Comparison of ENCODE assay signal across 29 cellular contexts in the genomic region with DNA sequence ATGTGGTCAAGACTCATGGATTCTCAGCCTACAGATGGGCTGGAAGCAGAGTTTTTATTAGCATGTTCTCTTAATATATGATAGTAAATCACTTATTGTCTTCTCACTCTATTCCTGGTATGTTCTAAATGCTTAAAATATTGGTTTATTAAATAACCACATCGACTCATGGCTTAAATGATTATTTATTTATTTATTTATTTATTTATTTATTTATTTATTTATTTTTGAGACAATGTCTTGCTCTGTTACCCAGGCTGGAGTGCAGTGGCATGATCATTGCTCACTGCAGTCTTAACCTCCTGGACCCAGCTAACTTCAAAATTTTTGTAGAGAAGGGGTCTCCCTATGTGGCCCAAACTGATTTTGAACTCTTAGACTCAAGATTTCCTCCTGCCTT.
"Had no signal": no experiment of that assay in that cellular context is flagged by ENCODE, and none has a peak within 500 bp of the region (broad histone marks: within the 10 kb centered on the region; RNA-seq: fewer than 3 reads in every experiment).

No MANE protein-coding gene starts in this region.

- H3K4me1 Mint-ChIP-seq: endodermal cell had no signal

- FAIRE-seq: endometrium, endothelial cell of umbilical vein, frontal cortex had no signal

- H3K4me1 ChIP-seq: colonic mucosa, esophagus muscularis mucosa, esophagus squamous epithelium, foreskin keratinocyte, gastroesophageal sphincter, heart left ventricle, heart right ventricle had no signal

- H3K27me3 Mint-ChIP-seq: dendritic cell treated with granulocyte-macrophage colony-stimulating factor and Interleukin-4, amounts not matched to agents 40 ng/mL and 50 ng/mL, for 4 days; effector memory CD8-positive, alpha-beta T cell had no signal

- DNase-seq: colonic mucosa; cortex of kidney; dermis blood vessel endothelial cell; dorsolateral prefrontal cortex; effector CD4-positive, alpha-beta T cell; effector CD8-positive, alpha-beta T cell; effector memory CD4-positive, alpha-beta T cell; effector memory CD8-positive, alpha-beta T cell; endodermal cell; erythroblast; esophagus squamous epithelium; foreskin fibroblast; foreskin keratinocyte; foreskin melanocyte; glutamatergic neuron; head of caudate nucleus; heart left ventricle; heart right ventricle; hippocampal formation had no signal

- H3K4me2 ChIP-seq: hepatocyte had no signal

- H3K27me3 ChIP-seq: colonic mucosa, esophagus muscularis mucosa, esophagus squamous epithelium, heart left ventricle, hepatocyte had no signal

- H3K4me3 Mint-ChIP-seq: dendritic cell treated with granulocyte-macrophage colony-stimulating factor and Interleukin-4, amounts not matched to agents 40 ng/mL and 50 ng/mL, for 4 days; effector memory CD8-positive, alpha-beta T cell; endodermal cell had no signal

- H3K27ac Mint-ChIP-seq: dendritic cell treated with granulocyte-macrophage colony-stimulating factor and Interleukin-4, amounts not matched to agents 40 ng/mL and 50 ng/mL, for 4 days; effector memory CD8-positive, alpha-beta T cell; endodermal cell had no signal

- H3K9me3 ChIP-seq: colonic mucosa, esophagus muscularis mucosa, esophagus squamous epithelium, gastroesophageal sphincter, heart left ventricle, heart right ventricle had no signal

- H3K36me3 ChIP-seq: colonic mucosa, esophagus muscularis mucosa, esophagus squamous epithelium, gastroesophageal sphincter, heart left ventricle, heart right ventricle had no signal

- H3K27ac ChIP-seq: colonic mucosa, coronary artery, dorsolateral prefrontal cortex, epithelial cell of prostate, esophagus muscularis mucosa, esophagus squamous epithelium, foreskin keratinocyte, gastroesophageal sphincter, heart left ventricle, heart right ventricle, hepatocyte had no signal

- ATAC-seq: effector memory CD8-positive, alpha-beta T cell; esophagus mucosa; foreskin keratinocyte; gastroesophageal sphincter; heart left ventricle; heart right ventricle had no signal

- H3K9me3 Mint-ChIP-seq: dendritic cell treated with granulocyte-macrophage colony-stimulating factor and Interleukin-4, amounts not matched to agents 40 ng/mL and 50 ng/mL, for 4 days; effector memory CD8-positive, alpha-beta T cell; endodermal cell had no signal

- H3K4me3 ChIP-seq: colonic mucosa, coronary artery, dorsolateral prefrontal cortex, esophagus muscularis mucosa, esophagus squamous epithelium, gastroesophageal sphincter, heart left ventricle, heart right ventricle, hepatocyte had no signal
